In the genomic region with DNA sequence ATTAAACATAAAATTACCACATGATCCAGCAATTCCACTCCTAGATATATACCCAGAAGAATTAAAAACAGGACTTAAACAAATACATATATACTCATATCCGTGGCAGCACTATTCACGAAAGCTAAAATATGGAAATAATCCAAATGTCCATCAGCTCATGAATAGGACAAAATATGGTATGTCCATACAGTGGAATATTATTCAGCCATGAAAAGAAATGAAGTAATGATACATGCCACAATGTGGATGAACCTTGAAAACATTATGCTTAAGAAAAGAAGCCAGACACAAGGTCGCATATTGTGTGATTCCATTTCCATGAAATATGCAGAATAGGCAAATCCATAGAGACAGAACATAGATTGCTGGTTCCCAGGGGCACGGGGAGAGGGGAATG, we compare ENCODE assay signal across 29 cellular contexts.
"Had no signal": no experiment of that assay in that cellular context is flagged by ENCODE, and none has a peak within 500 bp of the region (broad histone marks: within the 10 kb centered on the region; RNA-seq: fewer than 3 reads in every experiment).

No MANE protein-coding gene starts in this region.

- H3K9me3 Mint-ChIP-seq: dendritic cell treated with granulocyte-macrophage colony-stimulating factor and Interleukin-4, amounts not matched to agents 40 ng/mL and 50 ng/mL, for 4 days; effector memory CD8-positive, alpha-beta T cell; endodermal cell had no signal

- H3K27ac ChIP-seq: colonic mucosa, coronary artery, dorsolateral prefrontal cortex, epithelial cell of prostate, esophagus muscularis mucosa, esophagus squamous epithelium, foreskin keratinocyte, gastrocnemius medialis, gastroesophageal sphincter, heart left ventricle, heart right ventricle, hepatocyte had no signal

- FAIRE-seq: endometrium, endothelial cell of umbilical vein, frontal cortex had no signal

- H3K79me2 ChIP-seq: hepatocyte had no signal

- H3K4me3 Mint-ChIP-seq: dendritic cell treated with granulocyte-macrophage colony-stimulating factor and Interleukin-4, amounts not matched to agents 40 ng/mL and 50 ng/mL, for 4 days; effector memory CD8-positive, alpha-beta T cell; endodermal cell had no signal

- H3K9me3 ChIP-seq: colonic mucosa, esophagus muscularis mucosa, esophagus squamous epithelium, gastrocnemius medialis, gastroesophageal sphincter, heart left ventricle, heart right ventricle had no signal

- H3K36me3 ChIP-seq: colonic mucosa had no signal

- ATAC-seq: effector memory CD8-positive, alpha-beta T cell; esophagus mucosa; foreskin keratinocyte; gastrocnemius medialis; gastroesophageal sphincter; heart left ventricle; heart right ventricle had no signal

- H3K4me1 Mint-ChIP-seq: endodermal cell had no signal

- H2AFZ ChIP-seq: hepatocyte had no signal

- DNase-seq: colonic mucosa; cortex of kidney; dermis blood vessel endothelial cell; dorsolateral prefrontal cortex; effector CD4-positive, alpha-beta T cell; effector CD8-positive, alpha-beta T cell; effector memory CD4-positive, alpha-beta T cell; effector memory CD8-positive, alpha-beta T cell; endodermal cell; erythroblast; esophagus squamous epithelium; foreskin fibroblast; foreskin keratinocyte; foreskin melanocyte; gastrocnemius medialis; glutamatergic neuron; head of caudate nucleus; heart left ventricle; heart right ventricle had no signal

- H3K4me1 ChIP-seq: colonic mucosa, esophagus muscularis mucosa, esophagus squamous epithelium, foreskin keratinocyte, gastrocnemius medialis, gastroesophageal sphincter, heart left ventricle, heart right ventricle had no signal

- H3K27ac Mint-ChIP-seq: dendritic cell treated with granulocyte-macrophage colony-stimulating factor and Interleukin-4, amounts not matched to agents 40 ng/mL and 50 ng/mL, for 4 days; effector memory CD8-positive, alpha-beta T cell; endodermal cell had no signal

- H3K4me3 ChIP-seq: colonic mucosa, coronary artery, dorsolateral prefrontal cortex, esophagus muscularis mucosa, esophagus squamous epithelium, gastrocnemius medialis, gastroesophageal sphincter, heart left ventricle, heart right ventricle, hepatocyte had no signal

- H3K27me3 ChIP-seq: colonic mucosa, dorsolateral prefrontal cortex, esophagus muscularis mucosa, esophagus squamous epithelium, foreskin keratinocyte, gastrocnemius medialis, gastroesophageal sphincter, heart left ventricle, heart right ventricle had no signal

- H3K4me2 ChIP-seq: hepatocyte had no signal
